ENCODE assay signal across 27 cellular contexts in genomic region chr7:3975371-3975770, GRCh38.
"Had no signal": no experiment of that assay in that cellular context is flagged by ENCODE, and none has a peak within 500 bp of the region (broad histone marks: within the 10 kb centered on the region; RNA-seq: fewer than 3 reads in every experiment).

No MANE protein-coding gene starts in this region.

- H3K4me1 Mint-ChIP-seq: stimulated activated effector memory CD8-positive, alpha-beta T cell treated with anti-CD3 and anti-CD28 coated beads, Interleukin-12 subunit alpha, Interleukin-12 subunit beta, amount 100 ng/mL, for 72 hours; stimulated activated memory B cell treated with anti-CD40 and anti-IgM and Interleukin-4, amounts not matched to agents 10 μg/mL and 1 μg/mL and 100 μg/mL, for 72 hours; stimulated activated naive B cell treated with anti-CD40 and anti-IgM and Interleukin-4, amounts not matched to agents 10 μg/mL and 1 μg/mL and 100 μg/mL, for 72 hours; stimulated activated naive CD8-positive, alpha-beta T cell treated with anti-CD3 and anti-CD28 coated beads, Interleukin-15, amount 100 ng/mL, for 72 hours had no signal

- H3K36me3 ChIP-seq: stomach, suprapubic skin, thyroid gland, transverse colon, upper lobe of left lung, uterus, vagina had no signal

- H3K36me3 Mint-ChIP-seq: stimulated activated effector memory CD8-positive, alpha-beta T cell treated with anti-CD3 and anti-CD28 coated beads, Interleukin-12 subunit alpha, Interleukin-12 subunit beta, amount 100 ng/mL, for 72 hours; stimulated activated memory B cell treated with anti-CD40 and anti-IgM and Interleukin-4, amounts not matched to agents 10 μg/mL and 1 μg/mL and 100 μg/mL, for 72 hours; stimulated activated naive B cell treated with anti-CD40 and anti-IgM and Interleukin-4, amounts not matched to agents 10 μg/mL and 1 μg/mL and 100 μg/mL, for 72 hours had no signal

- H3K9me3 ChIP-seq: stomach, suprapubic skin, testis, thoracic aorta, thyroid gland, tibial artery, tibial nerve, transverse colon, upper lobe of left lung, uterus, vagina had no signal

- H3K27ac ChIP-seq: stomach, suprapubic skin, testis, thoracic aorta, thyroid gland, tibial artery, tibial nerve, transverse colon, upper lobe of left lung, uterus, vagina had no signal

- H3K4me3 ChIP-seq: stomach, suprapubic skin, testis, thoracic aorta, thyroid gland, tibial artery, tibial nerve, transverse colon, upper lobe of left lung, uterus, vagina had no signal

- DNase-seq: stimulated activated CD4-positive, alpha-beta T cell treated with anti-CD3 and anti-CD28 coated beads, Interleukin-2, amount 100 ng/mL, for 48 hours; stimulated activated CD4-positive, alpha-beta T cell treated with anti-CD3 and anti-CD28 coated beads, Interleukin-4, amount 100 ng/mL, for 1 hour; stimulated activated CD4-positive, alpha-beta T cell treated with anti-CD3 and anti-CD28 coated beads, Interleukin-4, amount 100 ng/mL, for 24 hours; stimulated activated CD4-positive, alpha-beta T cell treated with anti-CD3 and anti-CD28 coated beads, Interleukin-4, amount 100 ng/mL, for 4 hours; stimulated activated CD8-positive, alpha-beta memory T cell treated with anti-CD3 and anti-CD28 coated beads, Interleukin-4, amount 100 ng/mL, for 48 hours; stimulated activated naive B cell treated with anti-CD40 and anti-IgM and Interleukin-4, amounts not matched to agents 10 μg/mL and 1 μg/mL and 100 μg/mL, for 72 hours; stimulated activated naive CD4-positive, alpha-beta T cell; stimulated activated naive CD4-positive, alpha-beta T cell treated with Interleukin-2 at 50 U/mL for 16 hours; stimulated activated naive CD8-positive, alpha-beta T cell treated with anti-CD3 and anti-CD28 coated beads, Interleukin-15, amount 100 ng/mL, for 72 hours; stimulated activated naive CD8-positive, alpha-beta T cell treated with anti-CD3 and anti-CD28 coated beads, Interleukin-15, Interleukin-2, amounts not matched to agents 100 U/mL and 50 U/mL, for 24 hours; stomach; substantia nigra; testis; thyroid gland; tibial artery; transverse colon; trophoblast cell; upper lobe of left lung; uterus had no signal

- H3K27me3 ChIP-seq: stomach, suprapubic skin, testis, thyroid gland, tibial artery, tibial nerve, transverse colon, upper lobe of left lung, uterus, vagina had no signal

- H3K4me1 ChIP-seq: stomach, suprapubic skin, testis, thyroid gland, tibial artery, tibial nerve, transverse colon, upper lobe of left lung, uterus, vagina had no signal

- H3K27ac Mint-ChIP-seq: stimulated activated effector memory CD8-positive, alpha-beta T cell treated with anti-CD3 and anti-CD28 coated beads, Interleukin-12 subunit alpha, Interleukin-12 subunit beta, amount 100 ng/mL, for 72 hours; stimulated activated memory B cell treated with anti-CD40 and anti-IgM and Interleukin-4, amounts not matched to agents 10 μg/mL and 1 μg/mL and 100 μg/mL, for 72 hours; stimulated activated naive B cell treated with anti-CD40 and anti-IgM and Interleukin-4, amounts not matched to agents 10 μg/mL and 1 μg/mL and 100 μg/mL, for 72 hours; stimulated activated naive CD8-positive, alpha-beta T cell treated with anti-CD3 and anti-CD28 coated beads, Interleukin-15, Interleukin-2, amounts not matched to agents 100 ng/mL and 50 ng/mL, for 24 hours; type B pancreatic cell had no signal

- H3K4me3 Mint-ChIP-seq: stimulated activated effector memory CD8-positive, alpha-beta T cell treated with anti-CD3 and anti-CD28 coated beads, Interleukin-12 subunit alpha, Interleukin-12 subunit beta, amount 100 ng/mL, for 72 hours; stimulated activated memory B cell treated with anti-CD40 and anti-IgM and Interleukin-4, amounts not matched to agents 10 μg/mL and 1 μg/mL and 100 μg/mL, for 72 hours; stimulated activated naive B cell treated with anti-CD40 and anti-IgM and Interleukin-4, amounts not matched to agents 10 μg/mL and 1 μg/mL and 100 μg/mL, for 72 hours; stimulated activated naive CD8-positive, alpha-beta T cell treated with anti-CD3 and anti-CD28 coated beads, Interleukin-15, amount 100 ng/mL, for 72 hours; stimulated activated naive CD8-positive, alpha-beta T cell treated with anti-CD3 and anti-CD28 coated beads, Interleukin-15, Interleukin-2, amounts not matched to agents 100 ng/mL and 50 ng/mL, for 24 hours; type B pancreatic cell had no signal

- H3K27me3 Mint-ChIP-seq: stimulated activated naive CD8-positive, alpha-beta T cell treated with anti-CD3 and anti-CD28 coated beads, Interleukin-15, amount 100 ng/mL, for 72 hours; stimulated activated naive CD8-positive, alpha-beta T cell treated with anti-CD3 and anti-CD28 coated beads, Interleukin-15, Interleukin-2, amounts not matched to agents 100 ng/mL and 50 ng/mL, for 24 hours had no signal

- H3K9me3 Mint-ChIP-seq: stimulated activated effector memory CD8-positive, alpha-beta T cell treated with anti-CD3 and anti-CD28 coated beads, Interleukin-12 subunit alpha, Interleukin-12 subunit beta, amount 100 ng/mL, for 72 hours; stimulated activated memory B cell treated with anti-CD40 and anti-IgM and Interleukin-4, amounts not matched to agents 10 μg/mL and 1 μg/mL and 100 μg/mL, for 72 hours; stimulated activated naive B cell treated with anti-CD40 and anti-IgM and Interleukin-4, amounts not matched to agents 10 μg/mL and 1 μg/mL and 100 μg/mL, for 72 hours; stimulated activated naive CD8-positive, alpha-beta T cell treated with anti-CD3 and anti-CD28 coated beads, Interleukin-15, amount 100 ng/mL, for 72 hours; stimulated activated naive CD8-positive, alpha-beta T cell treated with anti-CD3 and anti-CD28 coated beads, Interleukin-15, Interleukin-2, amounts not matched to agents 100 ng/mL and 50 ng/mL, for 24 hours; type B pancreatic cell had no signal

- ATAC-seq: stimulated activated effector memory CD8-positive, alpha-beta T cell treated with anti-CD3 and anti-CD28 coated beads, Interleukin-12 subunit alpha, Interleukin-12 subunit beta, amount 100 ng/mL, for 72 hours; stimulated activated memory B cell treated with anti-CD40 and anti-IgM and Interleukin-4, amounts not matched to agents 10 μg/mL and 1 μg/mL and 100 μg/mL, for 72 hours; stimulated activated naive B cell treated with anti-CD40 and anti-IgM and Interleukin-4, amounts not matched to agents 10 μg/mL and 1 μg/mL and 100 μg/mL, for 72 hours; stimulated activated naive CD8-positive, alpha-beta T cell treated with anti-CD3 and anti-CD28 coated beads, Interleukin-15, amount 100 ng/mL, for 72 hours; stimulated activated naive CD8-positive, alpha-beta T cell treated with anti-CD3 and anti-CD28 coated beads, Interleukin-15, Interleukin-2, amounts not matched to agents 100 U/mL and 50 U/mL, for 24 hours had no signal
